In genomic region chr9:124321935-124322334, GRCh38 we compare ENCODE assay signal across 16 cellular contexts.
A peak's percentile ranks its signal among the peaks of the same experiment; 100 is the strongest.
DNase-seq lines count a peak whose midpoint lies in the region; ATAC-seq, FAIRE-seq and TF ChIP-seq lines count a peak whose summit lies in the region.
"Had no signal": no experiment of that assay in that cellular context is flagged by ENCODE, and none has a peak within 500 bp of the region (broad histone marks: within the 10 kb centered on the region; RNA-seq: fewer than 3 reads in every experiment).

No MANE protein-coding gene starts in this region.

- no peaks in the 10 kb centered on the region for H3K27me3 Mint-ChIP-seq in dendritic cell treated with granulocyte-macrophage colony-stimulating factor and Interleukin-4, amounts not matched to agents 40 ng/mL and 50 ng/mL, for 4 days
- H3K27me3 Mint-ChIP-seq: CD4-positive, CD25-positive, alpha-beta regulatory T cell had no signal

- H3F3A ChIP-seq in PC-9 (ENCODE audit: insufficient read depth, low read depth) = peaks cover 7% of the 10 kb centered on the region; the same call in 1 of the 2 replicates

- H3K9me3 Mint-ChIP-seq in dendritic cell treated with granulocyte-macrophage colony-stimulating factor and Interleukin-4, amounts not matched to agents 40 ng/mL and 50 ng/mL, for 4 days = no peaks in the 10 kb centered on the region
- H3K9me3 Mint-ChIP-seq: CD4-positive, CD25-positive, alpha-beta regulatory T cell had no signal

- POLR2A ChIA-PET in HepG2 (lab: Yijun Ruan, JAX) (no interaction called here), PC-9 (lab: Charles Lee; ENCODE audit: unreplicated experiment) (no interaction called here)

- H3K9me3 ChIP-seq in HepG2 (ENCODE audit: low read length) = no peaks in the 10 kb centered on the region
- H3K9me3 ChIP-seq in right lobe of liver = no peaks in the 10 kb centered on the region
- no peaks in the 10 kb centered on the region for H3K9me3 ChIP-seq in osteoblast (ENCODE audit: low read depth, low read length)
- H3K9me3 ChIP-seq in PC-9 (ENCODE audit: insufficient read depth, low read depth) = no peaks in the 10 kb centered on the region
- H3K9me3 ChIP-seq in esophagus squamous epithelium = no peaks in the 10 kb centered on the region
- no peaks in the 10 kb centered on the region for H3K9me3 ChIP-seq in transverse colon
- H3K9me3 ChIP-seq: BLaER1 had no signal

- BruUV-seq in HepG2 (replicated peaks; lab: Mats Ljungman, UMichigan) (no TSS peak), PC-9 (replicated peaks; lab: Mats Ljungman, UMichigan) (no TSS peak)

- no peak for ATAC-seq in HepG2
- ATAC-seq in right lobe of liver = no peak
- ATAC-seq: HCT116 had no signal

- H3K36me3 Mint-ChIP-seq in dendritic cell treated with granulocyte-macrophage colony-stimulating factor and Interleukin-4, amounts not matched to agents 40 ng/mL and 50 ng/mL, for 4 days (ENCODE audit: low read depth) = peaks cover 100% of the 10 kb centered on the region

- no peak for TF ChIP-seq POLR2A in HepG2 (IDR thresholded peaks at IDR 0.05; ENCODE audit: insufficient read depth in 1 of 2, low read depth in 2 of 2, low read length in 2 of 2)
- no peak for TF ChIP-seq POLR2A in right lobe of liver (IDR thresholded peaks at IDR 0.05)
- no peak for TF ChIP-seq POLR2A in esophagus squamous epithelium (IDR thresholded peaks at IDR 0.05)
- TF ChIP-seq POLR2A in transverse colon (IDR thresholded peaks at IDR 0.05) = no peak

- no peak overlapping the region for H3K9ac ChIP-seq in HepG2 (ENCODE audit: insufficient read depth, low read depth, low read length)
- H3K9ac ChIP-seq: BLaER1, GM23248 had no signal

- no peak overlapping the region for H2AFZ ChIP-seq in HepG2 (ENCODE audit: low read length)
- no peak overlapping the region for H2AFZ ChIP-seq in osteoblast (ENCODE audit: low read length)
- no peak overlapping the region for H2AFZ ChIP-seq in PC-9
- H2AFZ ChIP-seq: GM23248 had no signal

- H3K9me2 ChIP-seq in PC-9 (ENCODE audit: insufficient read depth) = no peaks in the 10 kb centered on the region

- H3K79me2 ChIP-seq in HepG2 (ENCODE audit: insufficient read depth, low read length) (no peaks in the 10 kb centered on the region), osteoblast (ENCODE audit: insufficient read depth, low read length) (peaks cover 58% of the 10 kb centered on the region), PC-9 (ENCODE audit: low read depth) (no peaks in the 10 kb centered on the region)

- DNase-seq in HepG2 (ENCODE audit: low spot score) (no peak), right lobe of liver (no peak), osteoblast (ENCODE audit: insufficient read length, low spot score, missing footprints) (peak; percentile 72), PC-9 (no peak), esophagus squamous epithelium (lab: John Stamatoyannopoulos, UW) (no peak), transverse colon (no peak)
- DNase-seq: 8988T; AML-193; Calu3; CD4-positive, CD25-positive, alpha-beta regulatory T cell; DMS 273 treated with DMSO at 0.1 percent for 48 hours; GM23248 had no signal

- H3K4me1 Mint-ChIP-seq in dendritic cell treated with granulocyte-macrophage colony-stimulating factor and Interleukin-4, amounts not matched to agents 40 ng/mL and 50 ng/mL, for 4 days (ENCODE audit: low read depth) = peaks cover 62% of the 10 kb centered on the region
- H3K4me1 Mint-ChIP-seq: CD4-positive, CD25-positive, alpha-beta regulatory T cell had no signal

- H3K4me1 ChIP-seq in HepG2 (ENCODE audit: insufficient read depth, low read length) (no peaks in the 10 kb centered on the region), right lobe of liver (no peaks in the 10 kb centered on the region), osteoblast (ENCODE audit: insufficient read depth, low read length) (no peaks in the 10 kb centered on the region), PC-9 (replicated peaks; ENCODE audit: insufficient read depth) (no peaks in the 10 kb centered on the region), esophagus squamous epithelium (peaks cover 0 to 9% (median 0%) of the 10 kb centered on the region in 3 donors), transverse colon (no peaks in the 10 kb centered on the region)

- H3K4me2 ChIP-seq in HepG2 (ENCODE audit: low read depth, low read length) = no peak overlapping the region
- no peak overlapping the region for H3K4me2 ChIP-seq in osteoblast (ENCODE audit: insufficient read depth, low read length)
- H3K4me2 ChIP-seq in PC-9 = no peak overlapping the region
- H3K4me2 ChIP-seq: BLaER1 had no signal

- intact Hi-C loops in HepG2 (cut with micrococcal nuclease; ENCODE audit: unreplicated experiment) (no loop called here), right lobe of liver (cut with DNase I) (loop anchor here in 1 of 2 donors (10.0 kb wide), 1 partner anchor 187 kb away; no protein-coding TSS in a partner anchor), PC-9 (cut with micrococcal nuclease; ENCODE audit: unreplicated experiment) (loop anchor here (10.0 kb wide), 1 partner anchor 777 kb away; no protein-coding TSS in a partner anchor), esophagus squamous epithelium (cut with DNase I) (loop anchor here (5.0 kb wide), 1 partner anchor 195 kb away; no protein-coding TSS in a partner anchor), transverse colon (cut with DNase I; ENCODE audit: low total_unique reads) (loop anchor here (2.0 kb wide), 1 partner anchor 193 kb away; no protein-coding TSS in a partner anchor)
- intact Hi-C loops in dendritic cell treated with granulocyte-macrophage colony-stimulating factor and Interleukin-4, amounts not matched to agents 40 ng/mL and 50 ng/mL, for 4 days (cut with micrococcal nuclease) = no loop called here

- FAIRE-seq in HepG2 (lab: Jason Lieb, UNC) = no peak
- FAIRE-seq: H54 had no signal

- no peaks in the 10 kb centered on the region for H3K27me3 ChIP-seq in HepG2 (ENCODE audit: control insufficient read depth in 1 of 2, insufficient read depth in 2 of 2, low read length in 2 of 2)
- H3K27me3 ChIP-seq in right lobe of liver = no peaks in the 10 kb centered on the region
- H3K27me3 ChIP-seq in osteoblast (ENCODE audit: insufficient read depth, low read length) = no peaks in the 10 kb centered on the region
- H3K27me3 ChIP-seq in PC-9 (ENCODE audit: insufficient read depth, low read depth) = no peaks in the 10 kb centered on the region
- no peaks in the 10 kb centered on the region for H3K27me3 ChIP-seq in esophagus squamous epithelium
- no peaks in the 10 kb centered on the region for H3K27me3 ChIP-seq in transverse colon
- H3K27me3 ChIP-seq: BLaER1 had no signal

- TF ChIP-seq EP300 in HepG2 (IDR thresholded peaks at IDR 0.05; ENCODE audit: low read depth in 2 of 2, low read length in 2 of 2) (no peak), HepG2 (CRISPR knock-in tag; IDR thresholded peaks at IDR 0.05; ENCODE audit: borderline replicate concordance) (no peak), transverse colon (IDR thresholded peaks at IDR 0.05; ENCODE audit: low read depth) (no peak)

- H3K36me3 ChIP-seq in HepG2 (replicated peaks in 1 of 2; ENCODE audit: control insufficient read depth in 1 of 2, insufficient read depth in 2 of 2, low read length in 2 of 2) (peaks cover 37 to 59% of the 10 kb centered on the region in 2 experiments), right lobe of liver (peaks cover 3 to 32% (median 13%) of the 10 kb centered on the region in 4 donors), osteoblast (ENCODE audit: insufficient read depth, low read length) (peaks cover 91% of the 10 kb centered on the region), PC-9 (ENCODE audit: low read depth) (no peaks in the 10 kb centered on the region), esophagus squamous epithelium (peaks cover 0 to 65% (median 7%) of the 10 kb centered on the region in 3 donors), transverse colon (peaks cover 0 to 13% (median 3%) of the 10 kb centered on the region in 4 donors)

- in situ Hi-C loops in HepG2 (cut with HindIII; ENCODE audit: extremely low pct_ligation_motif_present, low pct_unique_long_range_greater_than_20kb) (loop anchor here (5.0 kb wide), 1 partner anchor 195 kb away; no protein-coding TSS in a partner anchor), transverse colon (cut with MboI; ENCODE audit: low pct_ligation_motif_present in 1 of 4, low pct_unique_long_range_greater_than_20kb in 1 of 4, low sequenced_read_pairs in 3 of 4) (no loop called here)

- WGBS in HepG2 (ENCODE audit: low lambda C conversion rate) = no CpG with 5 or more reads among the region's 4 CpGs
- 83% methylated on average over 1 of the region's 4 CpGs for WGBS in right lobe of liver (ENCODE audit: insufficient coverage, low coverage, low lambda C conversion rate, missing lambda C conversion rate)
- 81% methylated on average over 4 of the region's 4 CpGs; no CpG with 5 or more reads in 1 of the 2 donors for WGBS in esophagus squamous epithelium, 2 donors
- WGBS in transverse colon (ENCODE audit: low coverage in 1 of 2), 2 donors = 77% methylated on average over 4 of the region's 4 CpGs; no CpG with 5 or more reads in 1 of the 2 donors

- TF ChIP-seq CTCF in HepG2 (CRISPR knock-in tag; IDR thresholded peaks at IDR 0.05) (no peak), right lobe of liver (IDR thresholded peaks at IDR 0.05) (no peak), osteoblast (IDR thresholded peaks at IDR 0.05; ENCODE audit: extremely low read depth, low read depth, low read length) (no peak), PC-9 (conservative IDR thresholded peaks at IDR 0.05) (no peak), esophagus squamous epithelium (IDR thresholded peaks at IDR 0.05) (no peak), transverse colon (IDR thresholded peaks at IDR 0.05) (no peak)

- no peak overlapping the region for H3K4me3 Mint-ChIP-seq in dendritic cell treated with granulocyte-macrophage colony-stimulating factor and Interleukin-4, amounts not matched to agents 40 ng/mL and 50 ng/mL, for 4 days
- H3K4me3 Mint-ChIP-seq: CD4-positive, CD25-positive, alpha-beta regulatory T cell had no signal

- H3K4me3 ChIP-seq in HepG2 (replicated peaks in 1 of 3; ENCODE audit: insufficient read depth in 1 of 3, low read depth in 2 of 3, low read length in 3 of 3) = no peak overlapping the region
- H3K4me3 ChIP-seq in right lobe of liver = no peak overlapping the region
- no peak overlapping the region for H3K4me3 ChIP-seq in osteoblast (ENCODE audit: insufficient read depth, low read length)
- H3K4me3 ChIP-seq in PC-9 = no peak overlapping the region
- no peak overlapping the region for H3K4me3 ChIP-seq in esophagus squamous epithelium
- no peak overlapping the region for H3K4me3 ChIP-seq in transverse colon
- H3K4me3 ChIP-seq: BLaER1, GM23248 had no signal

- no peak for TF ChIP-seq RAD21 in HepG2 (CRISPR knock-in tag; IDR thresholded peaks at IDR 0.05)

- CTCF ChIA-PET in HepG2 (lab: Yijun Ruan, JAX; ENCODE audit: low intra/inter-chr PET ratio, low total read pairs) = no interaction called here
- CTCF ChIA-PET in PC-9 (lab: Charles Lee) = no interaction called here

- H3K27ac Mint-ChIP-seq in dendritic cell treated with granulocyte-macrophage colony-stimulating factor and Interleukin-4, amounts not matched to agents 40 ng/mL and 50 ng/mL, for 4 days = peak overlapping the region; percentile 47

- H4K20me1 ChIP-seq in HepG2 (ENCODE audit: insufficient read depth, low read length) (peaks cover 5% of the 10 kb centered on the region; the same call in 1 of the 2 replicates), osteoblast (ENCODE audit: insufficient read depth, low read length) (peaks cover 42% of the 10 kb centered on the region), PC-9 (ENCODE audit: insufficient read depth) (no peaks in the 10 kb centered on the region)

- H3K27ac ChIP-seq in HepG2 (ENCODE audit: extremely low read length, insufficient read depth, low read length) (no peak overlapping the region), right lobe of liver (no peak overlapping the region), osteoblast (ENCODE audit: low read depth, low read length) (no peak overlapping the region), PC-9 (no peak overlapping the region), esophagus squamous epithelium (no peak overlapping the region), transverse colon (no peak overlapping the region)
- H3K27ac ChIP-seq: BLaER1, GM23248 had no signal

Comparison
In these comparisons a context has a peak if more than half of its experiments do, and no peak if none do; other contexts are left out.
1. intact Hi-C loops: an anchor here in PC-9 (10.0 kb wide), esophagus squamous epithelium (5.0 kb wide) and transverse colon (2.0 kb wide); none called in HepG2 and dendritic cell treated with granulocyte-macrophage colony-stimulating factor and Interleukin-4, amounts not matched to agents 40 ng/mL and 50 ng/mL, for 4 days.